Comparison of ENCODE assay signal across 1 cellular context in genomic region chr1:211859405-211859804, GRCh38.
TF ChIP-seq lines count a peak whose summit lies in the region.

No MANE protein-coding gene starts in this region.

TF ChIP-seq in K562, 482 proteins besides CTCF, POLR2A, EP300 and RAD21 (continued from another document):
- TF ChIP-seq, protein P1, sequence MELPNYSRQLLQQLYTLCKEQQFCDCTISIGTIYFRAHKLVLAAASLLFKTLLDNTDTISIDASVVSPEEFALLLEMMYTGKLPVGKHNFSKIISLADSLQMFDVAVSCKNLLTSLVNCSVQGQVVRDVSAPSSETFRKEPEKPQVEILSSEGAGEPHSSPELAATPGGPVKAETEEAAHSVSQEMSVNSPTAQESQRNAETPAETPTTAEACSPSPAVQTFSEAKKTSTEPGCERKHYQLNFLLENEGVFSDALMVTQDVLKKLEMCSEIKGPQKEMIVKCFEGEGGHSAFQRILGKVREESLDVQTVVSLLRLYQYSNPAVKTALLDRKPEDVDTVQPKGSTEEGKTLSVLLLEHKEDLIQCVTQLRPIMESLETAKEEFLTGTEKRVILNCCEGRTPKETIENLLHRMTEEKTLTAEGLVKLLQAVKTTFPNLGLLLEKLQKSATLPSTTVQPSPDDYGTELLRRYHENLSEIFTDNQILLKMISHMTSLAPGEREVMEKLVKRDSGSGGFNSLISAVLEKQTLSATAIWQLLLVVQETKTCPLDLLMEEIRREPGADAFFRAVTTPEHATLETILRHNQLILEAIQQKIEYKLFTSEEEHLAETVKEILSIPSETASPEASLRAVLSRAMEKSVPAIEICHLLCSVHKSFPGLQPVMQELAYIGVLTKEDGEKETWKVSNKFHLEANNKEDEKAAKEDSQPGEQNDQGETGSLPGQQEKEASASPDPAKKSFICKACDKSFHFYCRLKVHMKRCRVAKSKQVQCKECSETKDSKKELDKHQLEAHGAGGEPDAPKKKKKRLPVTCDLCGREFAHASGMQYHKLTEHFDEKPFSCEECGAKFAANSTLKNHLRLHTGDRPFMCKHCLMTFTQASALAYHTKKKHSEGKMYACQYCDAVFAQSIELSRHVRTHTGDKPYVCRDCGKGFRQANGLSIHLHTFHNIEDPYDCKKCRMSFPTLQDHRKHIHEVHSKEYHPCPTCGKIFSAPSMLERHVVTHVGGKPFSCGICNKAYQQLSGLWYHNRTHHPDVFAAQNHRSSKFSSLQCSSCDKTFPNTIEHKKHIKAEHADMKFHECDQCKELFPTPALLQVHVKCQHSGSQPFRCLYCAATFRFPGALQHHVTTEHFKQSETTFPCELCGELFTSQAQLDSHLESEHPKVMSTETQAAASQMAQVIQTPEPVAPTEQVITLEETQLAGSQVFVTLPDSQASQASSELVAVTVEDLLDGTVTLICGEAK (IDR thresholded peaks at IDR 0.05): no peak
- TF ChIP-seq, protein P1 (CRISPR knock-in tag; IDR thresholded peaks at IDR 0.05): no peak
- no peak for TF ChIP-seq BRCA1 (IDR thresholded peaks at IDR 0.05)
- TF ChIP-seq BRCA1 (CRISPR knock-in tag; IDR thresholded peaks at IDR 0.05): no peak
- peak; percentile 100 for TF ChIP-seq ZNF124 (CRISPR knock-in tag; IDR thresholded peaks at IDR 0.05)
- TF ChIP-seq TRIM24 (IDR thresholded peaks at IDR 0.05): peak in 1 of 2 experiments; percentile 63; a peak in 2 of 4 replicates
- no peak for TF ChIP-seq SMARCA5 (IDR thresholded peaks at IDR 0.05)
- TF ChIP-seq RBM34 (IDR thresholded peaks at IDR 0.05; ENCODE audit: borderline replicate concordance, insufficient read depth, low read length): no peak
- TF ChIP-seq ZNF354B (CRISPR knock-in tag; IDR thresholded peaks at IDR 0.05): no peak
- TF ChIP-seq ELF1 (tag; IDR thresholded peaks at IDR 0.05): no peak
- no peak for TF ChIP-seq MEF2A (IDR thresholded peaks at IDR 0.05; ENCODE audit: control insufficient read depth, low read depth, low read length)
- no peak for TF ChIP-seq NCOA1 (IDR thresholded peaks at IDR 0.05; ENCODE audit: low read depth)
- no peak for TF ChIP-seq ZNF639 (CRISPR knock-in tag; conservative IDR thresholded peaks at IDR 0.05 in 1 of 2, IDR thresholded peaks at IDR 0.05 in 1 of 2)
- TF ChIP-seq LEF1 (IDR thresholded peaks at IDR 0.05): no peak
- peak; percentile 75; the same call in 1 of the 2 replicates for TF ChIP-seq CBX1 (IDR thresholded peaks at IDR 0.05; ENCODE audit: low read depth)
- peak; percentile 95 for TF ChIP-seq TRIM28 (IDR thresholded peaks at IDR 0.05)
- no peak for TF ChIP-seq ZNF57 (CRISPR knock-in tag; IDR thresholded peaks at IDR 0.05)
